ENCODE assay signal across 10 cellular contexts in genomic region chr2:15942711-15943345, GRCh38. TPM values are rescaled to one million over a fixed set of nuclear protein-coding genes. Genes with fewer than 3 reads are reported as not detected.
DNase-seq lines count a peak whose midpoint lies in the region; ATAC-seq and TF ChIP-seq lines count a peak whose summit lies in the region.
"Had no signal": no experiment of that assay in that cellular context is flagged by ENCODE, and none has a peak within 500 bp of the region (broad histone marks: within the 10 kb centered on the region; RNA-seq: fewer than 3 reads in every experiment).

No MANE protein-coding gene starts in this region.

- peak overlapping the region; percentile 43 to 79 (median 54) for H3K4me3 ChIP-seq in breast epithelium
- H3K4me3 ChIP-seq in mammary epithelial cell (replicated peaks in 1 of 3; ENCODE audit: insufficient read depth in 1 of 3, low read depth in 2 of 3, low read length in 3 of 3), result no peak overlapping the region

- H3K4me1 ChIP-seq in breast epithelium (peaks cover 3 to 20% of the 10 kb centered on the region in 2 donors), mammary epithelial cell (ENCODE audit: insufficient read depth, low read length) (no peaks in the 10 kb centered on the region)

- TF ChIP-seq CTCF in breast epithelium (IDR thresholded peaks at IDR 0.05), result no peak
- no peak for TF ChIP-seq CTCF in mammary epithelial cell (conservative IDR thresholded peaks at IDR 0.05 in 1 of 2, IDR thresholded peaks at IDR 0.05 in 1 of 2; ENCODE audit: extremely low read depth in 1 of 2, insufficient read depth in 1 of 2, low read depth in 1 of 2, low read length in 2 of 2)
- TF ChIP-seq CTCF in nephron progenitor cell (IDR thresholded peaks at IDR 0.05), result no peak
- no peak for TF ChIP-seq CTCF in type B pancreatic cell (conservative IDR thresholded peaks at IDR 0.05)

- intact Hi-C loops in breast epithelium (cut with DNase I; ENCODE audit: low total_unique reads) (loop anchor here (10.0 kb wide), 1 partner anchor 792 kb away; no protein-coding TSS in a partner anchor), mammary epithelial cell (cut with micrococcal nuclease) (no loop called here)

- H3K27ac ChIP-seq in breast epithelium, result peak overlapping the region in 1 of 2 donors; percentile 71
- H3K27ac ChIP-seq in mammary epithelial cell (ENCODE audit: insufficient read depth, low read depth, low read length), result no peak overlapping the region
- peak overlapping the region; percentile 47 for H3K27ac ChIP-seq in cingulate gyrus (ENCODE audit: low read depth, low read length)

- peaks cover 3 to 32% of the 10 kb centered on the region in 2 donors for H3K27me3 ChIP-seq in breast epithelium
- peaks cover 29% of the 10 kb centered on the region for H3K27me3 ChIP-seq in mammary epithelial cell (ENCODE audit: insufficient read depth, low read length)

- peaks cover 54% of the 10 kb centered on the region for H3K4me1 Mint-ChIP-seq in nephron progenitor cell
- peaks cover 32% of the 10 kb centered on the region for H3K4me1 Mint-ChIP-seq in type B pancreatic cell (ENCODE audit: unreplicated experiment)

- H2AFZ ChIP-seq in mammary epithelial cell (ENCODE audit: low read depth, low read length), result no peak overlapping the region

- H3K27me3 Mint-ChIP-seq in nephron progenitor cell (ENCODE audit: low read depth, poor library complexity), result peaks cover 3% of the 10 kb centered on the region
- peaks cover 9% of the 10 kb centered on the region for H3K27me3 Mint-ChIP-seq in type B pancreatic cell

- H3K4me3 Mint-ChIP-seq in nephron progenitor cell (peak overlapping the region; percentile 96), type B pancreatic cell (peak overlapping the region; percentile 92)

- ATAC-seq in GM19467 (IDR thresholded peaks at IDR 0.05; ENCODE audit: unreplicated experiment), result no peak
- no peak for ATAC-seq in GM19035 (IDR thresholded peaks at IDR 0.05; ENCODE audit: unreplicated experiment)
- ATAC-seq in GM19328 (IDR thresholded peaks at IDR 0.05; ENCODE audit: unreplicated experiment), result no peak

- DNase-seq in breast epithelium (ENCODE audit: low spot score in 2 of 2) (no peak), mammary epithelial cell (no peak), nephron progenitor cell (peak; percentile 24), type B pancreatic cell (ENCODE audit: extremely low spot score, unreplicated experiment) (no peak)
- DNase-seq: AML-193, NCI-H2107 had no signal

- H3K9ac ChIP-seq in mammary epithelial cell (ENCODE audit: insufficient read depth, low read length), result no peak overlapping the region

- no TSS peak for BruUV-seq in mammary epithelial cell (replicated peaks; lab: Mats Ljungman, UMichigan)

- H3K9me3 Mint-ChIP-seq in nephron progenitor cell, result peaks cover under 1% of the 10 kb centered on the region
- H3K9me3 Mint-ChIP-seq in type B pancreatic cell, result no peaks in the 10 kb centered on the region

- dilution Hi-C loops in mammary epithelial cell (cut with HindIII; ENCODE audit: low sequenced_read_pairs), result no loop called here

- peaks cover 51% of the 10 kb centered on the region for H3K36me3 Mint-ChIP-seq in nephron progenitor cell (ENCODE audit: low read depth)
- H3K36me3 Mint-ChIP-seq in type B pancreatic cell, result peaks cover 35% of the 10 kb centered on the region

- CTCF ChIA-PET in mammary epithelial cell (lab: Charles Lee; ENCODE audit: low non-redundant PET), result no interaction called here

- no peaks in the 10 kb centered on the region for H4K20me1 ChIP-seq in mammary epithelial cell (ENCODE audit: insufficient read depth, low read length)

- no peak overlapping the region for H3K4me2 ChIP-seq in mammary epithelial cell (ENCODE audit: insufficient read depth, low read depth, low read length)

- H3K9me3 ChIP-seq in breast epithelium (no peaks in the 10 kb centered on the region), mammary epithelial cell (replicated peaks; ENCODE audit: insufficient read depth, low read length) (no peaks in the 10 kb centered on the region)

- no peaks in the 10 kb centered on the region for H3K79me2 ChIP-seq in mammary epithelial cell (ENCODE audit: insufficient read depth, low read length)

- no peaks in the 10 kb centered on the region for H3K36me3 ChIP-seq in breast epithelium
- no peaks in the 10 kb centered on the region for H3K36me3 ChIP-seq in mammary epithelial cell (ENCODE audit: insufficient read depth, low read length)

- in situ Hi-C loops in mammary epithelial cell (cut with MboI; ENCODE audit: low sequenced_read_pairs in 2 of 2), result loop anchor here in 1 of 2 donors (25.0 kb wide), 1 partner anchor 306 kb away; no protein-coding TSS in a partner anchor

- H3K27ac Mint-ChIP-seq in nephron progenitor cell, result peak overlapping the region; percentile 94
- peak overlapping the region; percentile 86 for H3K27ac Mint-ChIP-seq in type B pancreatic cell

- 77% methylated on average over 19 of the region's 34 CpGs for WGBS in mammary epithelial cell (ENCODE audit: low coverage, missing lambda C conversion rate)

- no peak for TF ChIP-seq POLR2A in breast epithelium (IDR thresholded peaks at IDR 0.05)

RNA-seq across cellular contexts. Expression of gene MYCN, which starts 2.5 kb away (rescaled TPM):
- total RNA-seq in breast epithelium (under 1 TPM; 0.32 to 0.98 (median 0.59) TPM), mammary epithelial cell (under 1 TPM in 1 of 2 donors, not detected in 1; 0.50 TPM), type B pancreatic cell (ENCODE audit: low replicate concordance) (24.6 and 68.3 TPM in 2 replicates)
- polyA plus RNA-seq in mammary epithelial cell, result not detected
- not detected for polyA minus RNA-seq in mammary epithelial cell

Comparison
In these comparisons a context has a peak if more than half of its experiments do, and no peak if none do; other contexts are left out.
1. H3K4me3 ChIP-seq: peak in breast epithelium (3 of 3); none in mammary epithelial cell (0 of 3).
2. RNA of gene MYCN, which starts 2.5 kb away (total RNA-seq): 24.6 to 68.3 TPM in type B pancreatic cell; 0.32 to 0.98 TPM in breast epithelium and 0.50 TPM in mammary epithelial cell; every median in the first group is over 10 times any median in the second.